Comparison of ENCODE assay signal across 8 cellular contexts in the genomic region with DNA sequence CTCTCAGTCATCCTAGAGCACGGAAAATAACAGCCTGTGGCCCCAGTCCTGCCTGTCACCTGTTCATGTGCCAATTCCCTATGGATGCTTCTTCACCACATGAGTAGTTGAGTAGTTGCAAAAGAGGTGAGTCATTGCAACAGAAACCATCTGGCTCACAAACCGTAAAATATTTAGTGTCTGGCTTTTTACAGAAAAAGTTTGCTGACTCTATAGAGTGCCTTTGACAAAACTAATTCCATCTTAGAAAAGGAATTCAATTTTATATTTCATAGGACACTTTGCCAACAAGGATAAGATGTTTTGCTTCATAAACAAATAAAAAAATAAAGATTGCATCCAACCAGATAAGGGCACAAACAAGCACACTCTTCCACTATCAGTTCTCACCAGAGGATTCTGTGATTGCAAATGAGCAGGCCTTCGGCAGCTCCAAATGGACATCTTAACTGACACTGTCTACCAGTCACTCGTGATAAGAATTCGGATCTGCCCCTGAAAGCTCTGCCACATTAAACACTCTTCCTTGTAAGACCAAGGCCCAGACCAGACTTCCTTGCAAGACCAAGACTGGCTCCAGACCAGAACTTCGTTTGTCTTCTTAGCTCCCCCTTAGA.
DNase-seq lines count a peak whose midpoint lies in the region; ATAC-seq and TF ChIP-seq lines count a peak whose summit lies in the region.

No MANE protein-coding gene starts in this region.

- H3K27ac ChIP-seq in transverse colon: no peak overlapping the region

- in situ Hi-C loops in astrocyte of the cerebellum (cut with HindIII; ENCODE audit: low sequenced_read_pairs) (no loop called here), transverse colon (cut with MboI; ENCODE audit: low pct_ligation_motif_present in 1 of 4, low pct_unique_long_range_greater_than_20kb in 1 of 4, low sequenced_read_pairs in 3 of 4) (no loop called here)

- peak; percentile 77 for DNase-seq in DMS153 (lab: John Stamatoyannopoulos, UW)
- peak; percentile 72 for DNase-seq in NCI-H1436 treated with DMSO at 0.1 percent for 48 hours (lab: John Stamatoyannopoulos, UW)
- DNase-seq in astrocyte of the cerebellum (ENCODE audit: low read depth): peak; percentile 93
- no peak for DNase-seq in mucosa of descending colon
- DNase-seq in transverse colon: no peak

- H3K27me3 ChIP-seq in transverse colon: no peaks in the 10 kb centered on the region

- H3K4me3 ChIP-seq in astrocyte of the cerebellum (ENCODE audit: low read depth, low read length): no peak overlapping the region
- no peak overlapping the region for H3K4me3 ChIP-seq in mucosa of descending colon
- H3K4me3 ChIP-seq in transverse colon: no peak overlapping the region

- no peak for TF ChIP-seq CTCF in astrocyte of the cerebellum (IDR thresholded peaks at IDR 0.05; ENCODE audit: low read depth, low read length, missing control alignments)
- TF ChIP-seq CTCF in mucosa of descending colon (IDR thresholded peaks at IDR 0.05): no peak
- no peak for TF ChIP-seq CTCF in transverse colon (IDR thresholded peaks at IDR 0.05)

- peak; percentile 64 for ATAC-seq in mucosa of descending colon
- no peak for ATAC-seq in GM18858 (IDR thresholded peaks at IDR 0.05; ENCODE audit: unreplicated experiment)
- no peak for ATAC-seq in HG03457 (IDR thresholded peaks at IDR 0.05; ENCODE audit: unreplicated experiment)
- ATAC-seq in GM18867 (IDR thresholded peaks at IDR 0.05; ENCODE audit: unreplicated experiment): no peak

- intact Hi-C loops in mucosa of descending colon (cut with DNase I, micrococcal nuclease): no loop called here
- intact Hi-C loops in transverse colon (cut with DNase I; ENCODE audit: low total_unique reads): no loop called here

- H3K36me3 ChIP-seq in mucosa of descending colon (ENCODE audit: low read depth) (no peaks in the 10 kb centered on the region), transverse colon (no peaks in the 10 kb centered on the region)

- WGBS in transverse colon (ENCODE audit: low coverage in 1 of 2), 2 donors: 74 to 75% methylated on average over 6 of the region's 6 CpGs

- no peak for TF ChIP-seq EP300 in transverse colon (IDR thresholded peaks at IDR 0.05; ENCODE audit: low read depth)

- no peak for TF ChIP-seq POLR2A in transverse colon (IDR thresholded peaks at IDR 0.05)

- H3K4me1 ChIP-seq in mucosa of descending colon (ENCODE audit: low read depth): no peaks in the 10 kb centered on the region
- H3K4me1 ChIP-seq in transverse colon: no peaks in the 10 kb centered on the region

- H3K9me3 ChIP-seq in mucosa of descending colon (no peaks in the 10 kb centered on the region), transverse colon (no peaks in the 10 kb centered on the region)

Comparison
In these comparisons a context has a peak if more than half of its experiments do, and no peak if none do; other contexts are left out.
1. DNase-seq: peak in DMS153 (single experiment), NCI-H1436 treated with DMSO at 0.1 percent for 48 hours (single experiment) and astrocyte of the cerebellum (single experiment); none in mucosa of descending colon (0 of 3) and transverse colon (single experiment).